30 cellular contexts compared by ENCODE assay signal in genomic region chr1:21449906-21450305, GRCh38. TPM values are rescaled to one million over a fixed set of nuclear protein-coding genes. Genes with fewer than 3 reads are reported as not detected.
DNase-seq lines count a peak whose midpoint lies in the region; ATAC-seq and TF ChIP-seq lines count a peak whose summit lies in the region.
"Had no signal": no experiment of that assay in that cellular context is flagged by ENCODE, and none has a peak within 500 bp of the region (broad histone marks: within the 10 kb centered on the region; RNA-seq: fewer than 3 reads in every experiment).

No MANE protein-coding gene starts in this region.

- no peaks in the 10 kb centered on the region; the same call in 1 of the 2 replicates for H3K27me3 Mint-ChIP-seq in HFFc6 (ENCODE audit: insufficient read depth)
- H3K27me3 Mint-ChIP-seq in activated T-helper 17 cell treated with anti-CD3 and anti-CD28 coated beads, Interleukin-2, amount 50 U/mL, for 72 hours: no peaks in the 10 kb centered on the region
- no peaks in the 10 kb centered on the region for H3K27me3 Mint-ChIP-seq in Calu3 (ENCODE audit: unreplicated experiment)
- no peaks in the 10 kb centered on the region for H3K27me3 Mint-ChIP-seq in endothelial cell (ENCODE audit: unreplicated experiment)

- H3K27me3 ChIP-seq in BE2C: no peaks in the 10 kb centered on the region
- H3K27me3 ChIP-seq: ovary had no signal

- ATAC-seq in activated T-helper 17 cell treated with anti-CD3 and anti-CD28 coated beads, Interleukin-2, amount 50 U/mL, for 72 hours (replicated peaks): no peak
- ATAC-seq: activated CD8-positive, alpha-beta memory T cell treated with anti-CD3 and anti-CD28 coated beads, Interleukin-2, amount 10 ng/mL, durations not matched to agents 7 days and 5 days; lower lobe of right lung; stimulated activated effector memory CD8-positive, alpha-beta T cell treated with anti-CD3 and anti-CD28 coated beads, Interleukin-12 subunit alpha, Interleukin-12 subunit beta, amount 100 ng/mL, for 72 hours had no signal

- H3K36me3 ChIP-seq in BE2C: no peaks in the 10 kb centered on the region
- H3K36me3 ChIP-seq: ovary had no signal

- peaks cover 71% of the 10 kb centered on the region for H3K4me1 Mint-ChIP-seq in HFFc6 (ENCODE audit: low read depth)
- peaks cover 22% of the 10 kb centered on the region for H3K4me1 Mint-ChIP-seq in activated T-helper 17 cell treated with anti-CD3 and anti-CD28 coated beads, Interleukin-2, amount 50 U/mL, for 72 hours
- H3K4me1 Mint-ChIP-seq in Calu3 (ENCODE audit: low read depth, unreplicated experiment): peaks cover 14% of the 10 kb centered on the region
- peaks cover 6% of the 10 kb centered on the region for H3K4me1 Mint-ChIP-seq in endothelial cell (ENCODE audit: unreplicated experiment)

- H3K4me3 Mint-ChIP-seq in HFFc6 (peak overlapping the region; percentile 61; the same call in 1 of the 2 replicates), Calu3 (ENCODE audit: low read depth, unreplicated experiment) (no peak overlapping the region), endothelial cell (ENCODE audit: unreplicated experiment) (no peak overlapping the region)
- no peak overlapping the region for H3K4me3 Mint-ChIP-seq in activated T-helper 17 cell treated with anti-CD3 and anti-CD28 coated beads, Interleukin-2, amount 50 U/mL, for 72 hours
- H3K4me3 Mint-ChIP-seq: activated CD8-positive, alpha-beta memory T cell treated with anti-CD3 and anti-CD28 coated beads, Interleukin-2, amount 10 ng/mL, durations not matched to agents 7 days and 5 days; nephron progenitor cell; stimulated activated effector memory CD8-positive, alpha-beta T cell treated with anti-CD3 and anti-CD28 coated beads, Interleukin-12 subunit alpha, Interleukin-12 subunit beta, amount 100 ng/mL, for 72 hours; T-helper 2 cell treated with Interferon-gamma antibody and Interleukin-4, amounts not matched to agents 5 μg/mL and 100 μg/mL, for 36 hours had no signal

- intact Hi-C loops in Calu3 (cut with micrococcal nuclease; ENCODE audit: unreplicated experiment): no loop called here

- H3K4me3 ChIP-seq in AG10803 (ENCODE audit: low read length) (no peak overlapping the region), fibroblast of the aortic adventitia (ENCODE audit: low read depth, low read length) (no peak overlapping the region), BE2C (ENCODE audit: low read depth, low read length) (no peak overlapping the region)
- H3K4me3 ChIP-seq: lower lobe of right lung, ovary, SK-N-MC had no signal

- no peaks in the 10 kb centered on the region for H3K4me1 ChIP-seq in BE2C
- H3K4me1 ChIP-seq: lower lobe of right lung had no signal

- H3K9me3 Mint-ChIP-seq in HFFc6 (no peaks in the 10 kb centered on the region), Calu3 (ENCODE audit: low read depth, unreplicated experiment) (no peaks in the 10 kb centered on the region), endothelial cell (ENCODE audit: unreplicated experiment) (no peaks in the 10 kb centered on the region)
- no peaks in the 10 kb centered on the region for H3K9me3 Mint-ChIP-seq in activated T-helper 17 cell treated with anti-CD3 and anti-CD28 coated beads, Interleukin-2, amount 50 U/mL, for 72 hours
- H3K9me3 Mint-ChIP-seq: nephron progenitor cell; stimulated activated effector memory CD8-positive, alpha-beta T cell treated with anti-CD3 and anti-CD28 coated beads, Interleukin-12 subunit alpha, Interleukin-12 subunit beta, amount 100 ng/mL, for 72 hours; T-helper 2 cell treated with Interferon-gamma antibody and Interleukin-4, amounts not matched to agents 5 μg/mL and 100 μg/mL, for 36 hours had no signal

- H3K36me3 Mint-ChIP-seq in HFFc6 (ENCODE audit: low read depth) (peaks cover 64% of the 10 kb centered on the region), Calu3 (ENCODE audit: insufficient read depth, unreplicated experiment) (no peaks in the 10 kb centered on the region), endothelial cell (ENCODE audit: low read depth, unreplicated experiment) (peaks cover 9% of the 10 kb centered on the region)
- peaks cover 56% of the 10 kb centered on the region for H3K36me3 Mint-ChIP-seq in activated T-helper 17 cell treated with anti-CD3 and anti-CD28 coated beads, Interleukin-2, amount 50 U/mL, for 72 hours (ENCODE audit: low read depth)

- BruUV-seq in Calu3 (replicated peaks; lab: Mats Ljungman, UMichigan): no TSS peak

- peak overlapping the region; percentile 90 for H3K27ac Mint-ChIP-seq in HFFc6
- H3K27ac Mint-ChIP-seq in activated T-helper 17 cell treated with anti-CD3 and anti-CD28 coated beads, Interleukin-2, amount 50 U/mL, for 72 hours: peak overlapping the region; percentile 35
- H3K27ac Mint-ChIP-seq in Calu3 (ENCODE audit: unreplicated experiment): no peak overlapping the region
- H3K27ac Mint-ChIP-seq in endothelial cell (ENCODE audit: unreplicated experiment): no peak overlapping the region
- H3K27ac Mint-ChIP-seq: activated CD8-positive, alpha-beta memory T cell treated with anti-CD3 and anti-CD28 coated beads, Interleukin-2, amount 10 ng/mL, durations not matched to agents 7 days and 5 days; nephron progenitor cell; stimulated activated effector memory CD8-positive, alpha-beta T cell treated with anti-CD3 and anti-CD28 coated beads, Interleukin-12 subunit alpha, Interleukin-12 subunit beta, amount 100 ng/mL, for 72 hours; T-helper 2 cell treated with Interferon-gamma antibody and Interleukin-4, amounts not matched to agents 5 μg/mL and 100 μg/mL, for 36 hours had no signal

- CTCF ChIA-PET in Calu3 (lab: Charles Lee): no interaction called here

- TF ChIP-seq CTCF in AG10803 (conservative IDR thresholded peaks at IDR 0.05; ENCODE audit: low read length) (no peak), HFFc6 (IDR thresholded peaks at IDR 0.05) (no peak), fibroblast of the aortic adventitia (IDR thresholded peaks at IDR 0.05; ENCODE audit: insufficient read depth, low read length) (no peak), Calu3 (IDR thresholded peaks at IDR 0.05; ENCODE audit: unreplicated experiment) (no peak), BE2C (IDR thresholded peaks at IDR 0.05; ENCODE audit: low read depth, low read length) (no peak), endothelial cell (IDR thresholded peaks at IDR 0.05; ENCODE audit: unreplicated experiment) (no peak)

- DNase-seq in AG10803 (ENCODE audit: low read depth) (peak; percentile 51), HFFc6 (no peak), fibroblast of the aortic adventitia (ENCODE audit: low read depth) (peak; percentile 17), Calu3 (no peak), BE2C (no peak), endothelial cell (ENCODE audit: low spot score) (no peak), amniotic stem cell (lab: John Stamatoyannopoulos, UW) (no peak)
- DNase-seq: activated CD4-positive, alpha-beta T cell treated with anti-CD3 and anti-CD28 coated beads, Interleukin-2, amount 50 U/mL, for 1 hour; activated CD8-positive, alpha-beta memory T cell treated with anti-CD3 and anti-CD28 coated beads, Interleukin-2, amount 10 ng/mL, durations not matched to agents 7 days and 5 days; activated naive CD4-positive, alpha-beta T cell treated with Interleukin-2 at 50 U/mL for 16 hours; activated T-cell treated with anti-CD3 and anti-CD28 coated beads, Interleukin-2, amount 50 U/mL, for 48 hours; anterior cingulate cortex; caudate nucleus; dermis blood vessel endothelial cell; DMS53; glutamatergic neuron; kidney glomerular epithelial cell; lower lobe of right lung; NCI-H1694; NCI-H510A; nephron progenitor cell; ovary; stimulated activated CD4-positive, alpha-beta T cell treated with anti-CD3 and anti-CD28 coated beads, Interleukin-12 subunit alpha, Interleukin-12 subunit beta, amount 100 ng/mL, for 4 hours; stimulated activated CD4-positive, alpha-beta T cell treated with anti-CD3 and anti-CD28 coated beads, Interleukin-4, amount 100 ng/mL, for 24 hours; WERI-Rb-1 had no signal

- H3K9me3 ChIP-seq in BE2C: no peaks in the 10 kb centered on the region
- H3K9me3 ChIP-seq: lower lobe of right lung, ovary had no signal

RNA-seq across cellular contexts. Expression of gene NBPF3, which starts 10.0 kb away (rescaled TPM):
- total RNA-seq in HFFc6 (2021; fragmentation: NEBNext Ultra II Directional; extraction: Animal tissue kit (Norgen Biotek cat#: 25700)): 10 to 100 TPM; 14.0 to 20.7 (median 18.2) TPM
- total RNA-seq in activated T-helper 17 cell treated with anti-CD3 and anti-CD28 coated beads, Interleukin-2, amount 50 U/mL, for 72 hours: 10 to 100 TPM in 1 of 2 donors, 1 to 10 TPM in 1; 9.9 to 10.8 TPM
- total RNA-seq in fibroblast of the aortic adventitia (ENCODE audit: low replicate concordance) (13.6 and 18.2 TPM in 2 replicates), Calu3 (2022) (6.7 and 6.9 TPM in 2 replicates), endothelial cell (ENCODE audit: unreplicated experiment) (11.1 TPM)
- polyA plus RNA-seq in BE2C (2012; ENCODE audit: insufficient read depth, insufficient read length, low read depth): 2.3 TPM

RNA-seq across cellular contexts. Expression of gene ALPL, which starts 59.3 kb away (rescaled TPM):
- total RNA-seq in HFFc6 (2021; fragmentation: NEBNext Ultra II Directional; extraction: Animal tissue kit (Norgen Biotek cat#: 25700)): under 1 TPM in 2 of 6 experiments, not detected in 4; 0.19 to 0.21 TPM
- total RNA-seq in activated T-helper 17 cell treated with anti-CD3 and anti-CD28 coated beads, Interleukin-2, amount 50 U/mL, for 72 hours: not detected
- total RNA-seq in fibroblast of the aortic adventitia (ENCODE audit: low replicate concordance) (1.1 and 16.3 TPM in 2 replicates), Calu3 (2022) (0.31 and 0.93 TPM in 2 replicates), endothelial cell (ENCODE audit: unreplicated experiment) (11.7 TPM)
- 0.43 TPM for polyA plus RNA-seq in BE2C (2012; ENCODE audit: insufficient read depth, insufficient read length, low read depth)
- total RNA-seq: activated CD8-positive, alpha-beta memory T cell treated with anti-CD3 and anti-CD28 coated beads, Interleukin-2, amount 10 ng/mL, durations not matched to agents 7 days and 5 days; OCI-LY7 had no signal

Comparison
In these comparisons a context has a peak if more than half of its experiments do, and no peak if none do; other contexts are left out.
1. DNase-seq: peak in AG10803 (single experiment) and fibroblast of the aortic adventitia (single experiment); none in HFFc6 (single experiment), Calu3 (single experiment), BE2C (single experiment), endothelial cell (single experiment) and amniotic stem cell (single experiment).
2. H3K27ac Mint-ChIP-seq: peak in HFFc6 (single experiment) and activated T-helper 17 cell treated with anti-CD3 and anti-CD28 coated beads, Interleukin-2, amount 50 U/mL, for 72 hours (single experiment); none in Calu3 (single experiment) and endothelial cell (single experiment).